ENCODE assay signal across 9 cellular contexts in genomic region chr17:67491009-67491677, GRCh38.
DNase-seq lines count a peak whose midpoint lies in the region; ATAC-seq and TF ChIP-seq lines count a peak whose summit lies in the region.
"Had no signal": no experiment of that assay in that cellular context is flagged by ENCODE, and none has a peak within 500 bp of the region (broad histone marks: within the 10 kb centered on the region; RNA-seq: fewer than 3 reads in every experiment).

No MANE protein-coding gene starts in this region.

- no peaks in the 10 kb centered on the region for H3K9me3 ChIP-seq in SK-N-SH

- H3K36me3 Mint-ChIP-seq in natural killer cell treated with Interleukin-12 subunit alpha and Interleukin-12 subunit beta and Interleukin-15 and Interleukin-18, amount 100 ng/mL, for 72 hours, result no peaks in the 10 kb centered on the region

- H3K27me3 Mint-ChIP-seq in natural killer cell treated with Interleukin-12 subunit alpha and Interleukin-12 subunit beta and Interleukin-15 and Interleukin-18, amount 100 ng/mL, for 72 hours, result no peaks in the 10 kb centered on the region
- H3K27me3 Mint-ChIP-seq: B cell had no signal

- H3K36me3 ChIP-seq in SK-N-SH (replicated peaks in 1 of 2; ENCODE audit: control insufficient read depth in 1 of 2, insufficient read depth in 2 of 2, low read length in 1 of 2), result no peaks in the 10 kb centered on the region

- peak; percentile 33 for TF ChIP-seq RAD21 in SK-N-SH (IDR thresholded peaks at IDR 0.05; ENCODE audit: low read length)

- H3K9ac ChIP-seq in SK-N-SH, result peak overlapping the region; percentile 44; the same call in 1 of the 2 replicates

- H3K4me1 ChIP-seq in SK-N-SH (ENCODE audit: control insufficient read depth in 1 of 2, insufficient read depth in 2 of 2, low read depth in 1 of 2, low read length in 1 of 2), result peaks cover 12 to 35% of the 10 kb centered on the region in 2 experiments

- no peaks in the 10 kb centered on the region for H3K27me3 ChIP-seq in SK-N-SH (ENCODE audit: insufficient read depth)

- H3K4me1 Mint-ChIP-seq in natural killer cell treated with Interleukin-12 subunit alpha and Interleukin-12 subunit beta and Interleukin-15 and Interleukin-18, amount 100 ng/mL, for 72 hours (ENCODE audit: low read depth in 2 of 2), result peaks cover 70 to 73% of the 10 kb centered on the region in 2 donors

- H3K27ac ChIP-seq in SK-N-SH (ENCODE audit: low read depth in 2 of 2, low read length in 1 of 2), result peak overlapping the region; percentile 84 to 92

- peak overlapping the region in 1 of 2 donors; percentile 40 for H3K27ac Mint-ChIP-seq in natural killer cell treated with Interleukin-12 subunit alpha and Interleukin-12 subunit beta and Interleukin-15 and Interleukin-18, amount 100 ng/mL, for 72 hours
- H3K27ac Mint-ChIP-seq: B cell had no signal

- DNase-seq in NCI-H1417 (lab: John Stamatoyannopoulos, UW) (peak; percentile 16 to 78 (median 61)), NCI-H1417 treated with DMSO at 0.1 percent for 48 hours (lab: John Stamatoyannopoulos, UW) (no peak), SK-N-SH (peak; percentile 89), fibroblast of pulmonary artery (ENCODE audit: low read depth) (peak; percentile 98)
- no peak for DNase-seq in natural killer cell treated with Interleukin-12 subunit alpha and Interleukin-12 subunit beta and Interleukin-15 and Interleukin-18, amount 100 ng/mL, for 72 hours (ENCODE audit: low spot score)

- POLR2A ChIA-PET in SK-N-SH (lab: Yijun Ruan, JAX), result interaction anchor here (0.6 to 2.4 kb wide), 8 partner anchors 38 to 116 kb away, joined by 3 to 17 read pairs (median 6); partner anchors contain the start of gene PITPNC1

- peak overlapping the region; percentile 70 for H3K4me3 Mint-ChIP-seq in natural killer cell treated with Interleukin-12 subunit alpha and Interleukin-12 subunit beta and Interleukin-15 and Interleukin-18, amount 100 ng/mL, for 72 hours
- H3K4me3 Mint-ChIP-seq: B cell had no signal

- no peaks in the 10 kb centered on the region for H3K9me3 Mint-ChIP-seq in natural killer cell treated with Interleukin-12 subunit alpha and Interleukin-12 subunit beta and Interleukin-15 and Interleukin-18, amount 100 ng/mL, for 72 hours

- ATAC-seq in natural killer cell treated with Interleukin-12 subunit alpha and Interleukin-12 subunit beta and Interleukin-15 and Interleukin-18, amount 100 ng/mL, for 72 hours, result peak; percentile 58 to 63
- ATAC-seq in GM19035 (IDR thresholded peaks at IDR 0.05; ENCODE audit: unreplicated experiment) (no peak), GM18858 (IDR thresholded peaks at IDR 0.05; ENCODE audit: unreplicated experiment) (no peak), GM18907 (IDR thresholded peaks at IDR 0.05; ENCODE audit: unreplicated experiment) (no peak)

- peaks cover 5% of the 10 kb centered on the region; the same call in 1 of the 2 replicates for H4K20me1 ChIP-seq in SK-N-SH (ENCODE audit: insufficient read depth)

- H3K4me3 ChIP-seq in SK-N-SH (ENCODE audit: low read depth in 2 of 2, low read length in 1 of 2), result peak overlapping the region; percentile 35 to 44
- peak overlapping the region; percentile 36 for H3K4me3 ChIP-seq in fibroblast of pulmonary artery (replicated peaks; ENCODE audit: low read depth, low read length)

- CTCF ChIA-PET in SK-N-SH (lab: Yijun Ruan, JAX), result interaction anchor here (0.7 to 11.2 kb wide), 15 partner anchors 12 to 226 kb away, joined by 3 to 96 read pairs (median 4); partner anchors contain the start of gene PITPNC1

- TF ChIP-seq EP300 in SK-N-SH (IDR thresholded peaks at IDR 0.05; ENCODE audit: borderline replicate concordance in 1 of 2, low read depth in 1 of 2, low read length in 1 of 2), result peak; percentile 80 to 97; a peak in 3 of 4 replicates

- TF ChIP-seq CTCF in SK-N-SH (IDR thresholded peaks at IDR 0.05), result no peak
- TF ChIP-seq CTCF in fibroblast of pulmonary artery (IDR thresholded peaks at IDR 0.05; ENCODE audit: low read length, missing control alignments), result no peak

- H3K9me2 ChIP-seq in SK-N-SH, result no peaks in the 10 kb centered on the region

- WGBS in SK-N-SH (ENCODE audit: low lambda C conversion rate), result 4% methylated on average over 18 of the region's 18 CpGs

- H2AFZ ChIP-seq in SK-N-SH (ENCODE audit: low read depth), result no peak overlapping the region

- H3F3A ChIP-seq in SK-N-SH (replicated peaks; ENCODE audit: insufficient read depth), result peaks cover 18% of the 10 kb centered on the region

- H3K79me2 ChIP-seq in SK-N-SH (ENCODE audit: insufficient read depth), result peaks cover 3% of the 10 kb centered on the region; the same call in 1 of the 2 replicates

- peak overlapping the region; percentile 51 for H3K4me2 ChIP-seq in SK-N-SH

TF ChIP-seq in SK-N-SH, 30 proteins besides CTCF, POLR2A, EP300 and RAD21 (continues in another document):
- TF ChIP-seq RFX5 (IDR thresholded peaks at IDR 0.05; ENCODE audit: low read length), result no peak
- peak; percentile 64; the same call in 1 of the 2 replicates for TF ChIP-seq SIN3A (IDR thresholded peaks at IDR 0.05; ENCODE audit: borderline replicate concordance, low read depth, low read length)
- peak; percentile 90 for TF ChIP-seq GATA2 (CRISPR knock-in tag; IDR thresholded peaks at IDR 0.05)
- no peak; the same call in 1 of the 2 replicates for TF ChIP-seq NFIC (IDR thresholded peaks at IDR 0.05; ENCODE audit: borderline replicate concordance)
- TF ChIP-seq EZH2phosphoT487 (IDR thresholded peaks at IDR 0.05; ENCODE audit: borderline replicate concordance, low read depth), result no peak
- 0 out of 2 replicates have a peak, but pooled peaks have one; percentile 13 for TF ChIP-seq ZBTB33 (IDR thresholded peaks at IDR 0.05; ENCODE audit: borderline replicate concordance, low read depth)
- TF ChIP-seq IRF3 (IDR thresholded peaks at IDR 0.05; ENCODE audit: low read depth, low read length), result no peak
- TF ChIP-seq REST (IDR thresholded peaks at IDR 0.05; ENCODE audit: low read depth, low read length), result peak; percentile 77
- TF ChIP-seq GABPA (IDR thresholded peaks at IDR 0.05; ENCODE audit: low read depth), result no peak
- TF ChIP-seq FOXJ3 (CRISPR knock-in tag; IDR thresholded peaks at IDR 0.05), result peak; percentile 97
- TF ChIP-seq PBX3 (IDR thresholded peaks at IDR 0.05), result peak; percentile 88
- TF ChIP-seq SMC3 (IDR thresholded peaks at IDR 0.05; ENCODE audit: low read depth, low read length), result no peak; the same call in 1 of the 2 replicates
- peak; percentile 94 for TF ChIP-seq POLR2AphosphoS5 (IDR thresholded peaks at IDR 0.05; ENCODE audit: low read depth, low read length)

Comparison
In these comparisons a context has a peak if more than half of its experiments do, and no peak if none do; other contexts are left out.
1. DNase-seq: peak in NCI-H1417 (3 of 3), SK-N-SH (single experiment) and fibroblast of pulmonary artery (single experiment); none in NCI-H1417 treated with DMSO at 0.1 percent for 48 hours (single experiment) and natural killer cell treated with Interleukin-12 subunit alpha and Interleukin-12 subunit beta and Interleukin-15 and Interleukin-18, amount 100 ng/mL, for 72 hours (single experiment).
2. ATAC-seq: peak in natural killer cell treated with Interleukin-12 subunit alpha and Interleukin-12 subunit beta and Interleukin-15 and Interleukin-18, amount 100 ng/mL, for 72 hours (2 of 2); none in GM19035 (single experiment), GM18858 (single experiment) and GM18907 (single experiment).